ENCODE assay signal across 26 cellular contexts in the genomic region with DNA sequence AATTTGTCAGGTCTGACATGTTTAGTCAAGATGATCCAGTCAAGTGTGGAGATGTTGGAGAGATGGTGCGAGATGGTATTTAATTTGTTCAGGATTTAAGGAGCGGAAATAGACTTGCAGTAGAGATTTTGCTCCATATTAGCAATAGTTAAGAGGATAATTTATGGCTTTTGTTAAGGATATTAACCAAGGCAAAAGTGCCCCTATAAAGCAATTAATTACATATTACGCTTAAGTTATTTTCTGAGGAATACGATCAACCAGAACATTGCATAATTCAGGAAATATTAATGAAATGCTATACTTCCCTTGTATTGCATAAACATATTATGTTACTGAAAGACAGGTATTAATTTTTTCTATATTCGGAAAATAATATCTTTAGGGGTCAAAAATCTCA.
"Had no signal": no experiment of that assay in that cellular context is flagged by ENCODE, and none has a peak within 500 bp of the region (broad histone marks: within the 10 kb centered on the region; RNA-seq: fewer than 3 reads in every experiment).

No MANE protein-coding gene starts in this region.

- H3K4me3 ChIP-seq: stomach, suprapubic skin, testis, thoracic aorta, thyroid gland, tibial artery, tibial nerve, transverse colon, upper lobe of left lung, upper lobe of right lung, uterus, vagina had no signal

- H3K4me1 ChIP-seq: stomach, suprapubic skin, testis, thyroid gland, tibial artery, tibial nerve, transverse colon, upper lobe of left lung, upper lobe of right lung, uterus, vagina had no signal

- DNase-seq: stimulated activated CD4-positive, alpha-beta T cell treated with anti-CD3 and anti-CD28 coated beads, Interleukin-2, amount 100 ng/mL, for 48 hours; stimulated activated CD4-positive, alpha-beta T cell treated with anti-CD3 and anti-CD28 coated beads, Interleukin-4, amount 100 ng/mL, for 1 hour; stimulated activated CD4-positive, alpha-beta T cell treated with anti-CD3 and anti-CD28 coated beads, Interleukin-4, amount 100 ng/mL, for 24 hours; stimulated activated CD4-positive, alpha-beta T cell treated with anti-CD3 and anti-CD28 coated beads, Interleukin-4, amount 100 ng/mL, for 4 hours; stimulated activated CD8-positive, alpha-beta memory T cell treated with anti-CD3 and anti-CD28 coated beads, Interleukin-4, amount 100 ng/mL, for 48 hours; stimulated activated naive B cell treated with anti-CD40 and anti-IgM and Interleukin-4, amounts not matched to agents 10 μg/mL and 1 μg/mL and 100 μg/mL, for 72 hours; stimulated activated naive CD4-positive, alpha-beta T cell; stimulated activated naive CD4-positive, alpha-beta T cell treated with Interleukin-2 at 50 U/mL for 16 hours; stimulated activated naive CD8-positive, alpha-beta T cell treated with anti-CD3 and anti-CD28 coated beads, Interleukin-15, amount 100 ng/mL, for 72 hours; stimulated activated naive CD8-positive, alpha-beta T cell treated with anti-CD3 and anti-CD28 coated beads, Interleukin-15, Interleukin-2, amounts not matched to agents 100 U/mL and 50 U/mL, for 24 hours; stomach; substantia nigra; testis; thyroid gland; tibial artery; transverse colon; trophoblast cell; upper lobe of left lung; upper lobe of right lung; uterus had no signal

- H3K9me3 ChIP-seq: stomach, suprapubic skin, testis, thoracic aorta, thyroid gland, tibial artery, tibial nerve, transverse colon, upper lobe of left lung, upper lobe of right lung, uterus, vagina had no signal

- H3K36me3 ChIP-seq: stomach, suprapubic skin, thoracic aorta, thyroid gland, tibial artery, tibial nerve, transverse colon, upper lobe of left lung, upper lobe of right lung, uterus, vagina had no signal

- H3K27ac ChIP-seq: stomach, suprapubic skin, testis, thoracic aorta, thyroid gland, tibial artery, tibial nerve, transverse colon, upper lobe of left lung, upper lobe of right lung, uterus, vagina had no signal

- ATAC-seq: stimulated activated effector memory CD8-positive, alpha-beta T cell treated with anti-CD3 and anti-CD28 coated beads, Interleukin-12 subunit alpha, Interleukin-12 subunit beta, amount 100 ng/mL, for 72 hours; stimulated activated memory B cell treated with anti-CD40 and anti-IgM and Interleukin-4, amounts not matched to agents 10 μg/mL and 1 μg/mL and 100 μg/mL, for 72 hours; stimulated activated naive B cell treated with anti-CD40 and anti-IgM and Interleukin-4, amounts not matched to agents 10 μg/mL and 1 μg/mL and 100 μg/mL, for 72 hours; stimulated activated naive CD8-positive, alpha-beta T cell treated with anti-CD3 and anti-CD28 coated beads, Interleukin-15, amount 100 ng/mL, for 72 hours; stimulated activated naive CD8-positive, alpha-beta T cell treated with anti-CD3 and anti-CD28 coated beads, Interleukin-15, Interleukin-2, amounts not matched to agents 100 U/mL and 50 U/mL, for 24 hours; upper lobe of right lung had no signal

- H3K27me3 ChIP-seq: stomach, suprapubic skin, testis, thyroid gland, tibial artery, tibial nerve, transverse colon, upper lobe of left lung, upper lobe of right lung, uterus, vagina had no signal
